Comparison of ENCODE assay signal across 23 cellular contexts in the genomic region with DNA sequence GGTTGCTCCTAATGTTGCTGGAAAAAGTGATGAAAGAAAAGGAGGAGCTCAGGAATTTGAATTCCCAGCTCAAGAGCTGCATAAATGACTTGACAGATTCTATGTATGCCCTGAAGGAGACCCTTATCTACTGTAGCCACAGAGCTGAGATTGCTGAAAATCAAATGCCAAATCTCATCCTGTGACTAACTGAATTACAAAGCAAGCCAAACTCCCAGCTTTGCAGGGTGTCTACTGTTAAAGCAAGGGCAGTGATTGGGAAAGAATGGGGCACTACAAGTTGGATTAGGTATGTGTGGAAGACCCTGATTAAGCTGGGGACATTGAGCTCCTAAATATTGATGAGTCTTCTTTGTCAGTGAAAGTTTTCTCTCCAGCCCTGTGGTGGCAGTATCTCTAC. TPM values are rescaled to one million over a fixed set of nuclear protein-coding genes. Genes with fewer than 3 reads are reported as not detected.
"Had no signal": no experiment of that assay in that cellular context is flagged by ENCODE, and none has a peak within 500 bp of the region (broad histone marks: within the 10 kb centered on the region; RNA-seq: fewer than 3 reads in every experiment).

No MANE protein-coding gene starts in this region.

- DNase-seq: activated CD4-positive, alpha-beta T cell treated with anti-CD3 and anti-CD28 coated beads for 4 hours; activated CD4-positive, alpha-beta T cell treated with anti-CD3 and anti-CD28 coated beads, Interleukin-2, amount 50 U/mL, for 4 hours; activated CD8-positive, alpha-beta memory T cell treated with anti-CD3 and anti-CD28 coated beads, Interleukin-2, amount 50 U/mL, for 48 hours; activated CD8-positive, alpha-beta T cell treated with anti-CD3 and anti-CD28 coated beads, Interleukin-2, amount 10 ng/mL, durations not matched to agents 7 days and 5 days; activated naive CD4-positive, alpha-beta T cell treated with anti-CD3 and anti-CD28 coated beads, Interleukin-2, amount 50 U/mL, for 16 hours; activated naive CD8-positive, alpha-beta T cell treated with anti-CD3 and anti-CD28 coated beads, Interleukin-2, amount 10 ng/mL, durations not matched to agents 7 days and 5 days; activated T-cell treated with anti-CD3 and anti-CD28 coated beads, Interleukin-2, amount 50 U/mL, for 1 hour; adrenal gland; aorta; body of pancreas; MM.1S; NCI-H1930; NCI-H2171; NCI-H2227 treated with DMSO at 0.1 percent for 48 hours; NCI-H526; NCI-H774; NK-92 treated with Interleukin-12 subunit alpha and Interleukin-12 subunit beta, amount 100 ng/mL, for 24 hours; PC-3; SHP77 had no signal

- H3K4me1 ChIP-seq: adrenal gland, body of pancreas, SJSA1 had no signal

- H3K4me3 ChIP-seq: adrenal gland, body of pancreas, SJSA1 had no signal

- H3K9me3 Mint-ChIP-seq: activated naive CD8-positive, alpha-beta T cell treated with anti-CD3 and anti-CD28 coated beads, Interleukin-2, amount 10 ng/mL, durations not matched to agents 7 days and 5 days; T-helper 1 cell treated with Interleukin-12 subunit alpha and Interleukin-12 subunit beta and Interleukin-4 antibody, amounts not matched to agents 30 μg/mL and 1 μg/mL, for 36 hours had no signal

- H3K4me1 Mint-ChIP-seq: activated naive CD8-positive, alpha-beta T cell treated with anti-CD3 and anti-CD28 coated beads, Interleukin-2, amount 10 ng/mL, durations not matched to agents 7 days and 5 days had no signal

- H3K27ac ChIP-seq: adrenal gland, body of pancreas, SJSA1 had no signal

- H3K4me3 Mint-ChIP-seq: activated CD8-positive, alpha-beta T cell treated with anti-CD3 and anti-CD28 coated beads, Interleukin-2, amount 10 ng/mL, durations not matched to agents 7 days and 5 days; activated naive CD8-positive, alpha-beta T cell treated with anti-CD3 and anti-CD28 coated beads, Interleukin-2, amount 10 ng/mL, durations not matched to agents 7 days and 5 days; T-helper 1 cell treated with Interleukin-12 subunit alpha and Interleukin-12 subunit beta and Interleukin-4 antibody, amounts not matched to agents 30 μg/mL and 1 μg/mL, for 36 hours had no signal

- H3K27ac Mint-ChIP-seq: activated CD8-positive, alpha-beta T cell treated with anti-CD3 and anti-CD28 coated beads, Interleukin-2, amount 10 ng/mL, durations not matched to agents 7 days and 5 days; activated naive CD8-positive, alpha-beta T cell treated with anti-CD3 and anti-CD28 coated beads, Interleukin-2, amount 10 ng/mL, durations not matched to agents 7 days and 5 days; T-helper 1 cell treated with Interleukin-12 subunit alpha and Interleukin-12 subunit beta and Interleukin-4 antibody, amounts not matched to agents 30 μg/mL and 1 μg/mL, for 36 hours had no signal

- H3K27me3 Mint-ChIP-seq: activated naive CD8-positive, alpha-beta T cell treated with anti-CD3 and anti-CD28 coated beads, Interleukin-2, amount 10 ng/mL, durations not matched to agents 7 days and 5 days had no signal

- H3K27me3 ChIP-seq: adrenal gland, body of pancreas, SJSA1 had no signal

- H3K36me3 ChIP-seq: adrenal gland, SJSA1 had no signal

- ATAC-seq: activated CD4-positive, CD25-positive, alpha-beta regulatory T cell treated with anti-CD3 and anti-CD28 coated beads, Interleukin-2, amount 50 U/mL, for 24 hours; activated CD8-positive, alpha-beta T cell treated with anti-CD3 and anti-CD28 coated beads, Interleukin-2, amount 10 ng/mL, durations not matched to agents 7 days and 5 days; body of pancreas; PC-3 had no signal

RNA-seq across cellular contexts. Expression of a gene that starts 20.8 kb away (rescaled TPM):
- total RNA-seq: activated CD8-positive, alpha-beta T cell treated with anti-CD3 and anti-CD28 coated beads, Interleukin-2, amount 10 ng/mL, durations not matched to agents 7 days and 5 days; adrenal gland; body of pancreas; NCI-H460; PC-3; SJSA1 had no signal
- polyA plus RNA-seq: adrenal gland, aorta had no signal
